In the genomic region with DNA sequence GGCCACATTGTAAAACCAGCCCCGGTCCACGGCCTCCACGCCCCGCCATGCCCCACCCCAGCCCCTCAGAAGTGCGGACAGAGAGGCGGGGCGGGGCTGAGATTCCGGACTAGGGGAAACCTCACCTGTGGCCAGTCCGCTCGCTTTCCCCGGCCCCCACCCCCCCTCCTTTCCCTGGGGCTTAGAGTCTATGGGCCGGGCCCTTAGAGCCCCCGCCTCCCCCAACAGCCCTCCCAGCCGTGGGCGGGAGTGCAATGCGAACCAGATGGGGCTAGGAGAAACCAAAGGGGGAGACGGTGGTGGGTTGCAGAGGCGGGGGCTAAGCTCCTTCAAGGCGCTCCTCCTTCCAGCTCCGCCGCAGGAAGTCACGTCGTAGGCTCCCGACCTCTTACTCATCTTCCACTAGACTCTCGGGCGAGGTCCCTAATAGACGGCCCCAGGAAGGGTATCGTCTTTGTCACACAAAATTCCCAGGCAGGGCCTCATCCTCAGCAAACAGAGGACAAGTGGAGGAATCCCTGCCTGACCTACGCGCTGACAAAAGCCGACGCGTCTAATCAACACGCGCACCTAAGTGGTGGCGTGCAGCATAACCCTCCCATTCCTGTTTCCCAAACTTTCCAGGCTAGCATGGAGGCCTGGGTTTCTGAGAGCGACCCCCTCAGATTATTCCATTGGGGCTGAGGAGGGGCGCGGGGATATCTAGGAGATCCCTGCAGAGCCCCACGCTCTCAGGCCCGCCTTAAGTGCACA, we compare ENCODE assay signal across 8 cellular contexts. TPM values are rescaled to one million over a fixed set of nuclear protein-coding genes. Genes with fewer than 3 reads are reported as not detected.
A peak's percentile ranks its signal among the peaks of the same experiment; 100 is the strongest.
DNase-seq lines count a peak whose midpoint lies in the region; ATAC-seq and TF ChIP-seq lines count a peak whose summit lies in the region.

No MANE protein-coding gene starts in this region.

- H3K4me1 Mint-ChIP-seq in activated CD8-positive, alpha-beta memory T cell treated with anti-CD3 and anti-CD28 coated beads, Interleukin-2, amount 10 ng/mL, durations not matched to agents 7 days and 5 days = peaks cover 51% of the 10 kb centered on the region
- peaks cover 14% of the 10 kb centered on the region for H3K4me1 Mint-ChIP-seq in endodermal cell

- H3K27ac Mint-ChIP-seq in activated CD8-positive, alpha-beta memory T cell treated with anti-CD3 and anti-CD28 coated beads, Interleukin-2, amount 10 ng/mL, durations not matched to agents 7 days and 5 days = peak overlapping the region; percentile 88
- H3K27ac Mint-ChIP-seq in endodermal cell = peak overlapping the region; percentile 96

- peak overlapping the region; percentile 60 for H3K9ac ChIP-seq in endodermal cell (ENCODE audit: extremely low read depth, low read length, poor library complexity, severe bottlenecking)

- H3K4me1 ChIP-seq in endodermal cell (ENCODE audit: control insufficient read depth, insufficient read depth, low read length) = peaks cover 3% of the 10 kb centered on the region

- ATAC-seq in GM18870 (IDR thresholded peaks at IDR 0.05; ENCODE audit: unreplicated experiment) (peak; percentile 20), HG03135 (IDR thresholded peaks at IDR 0.05; ENCODE audit: unreplicated experiment) (peak; percentile 37)
- ATAC-seq in activated CD8-positive, alpha-beta memory T cell treated with anti-CD3 and anti-CD28 coated beads, Interleukin-2, amount 10 ng/mL, durations not matched to agents 7 days and 5 days = peak; percentile 29

- TF ChIP-seq CTCF in AG09319 (IDR thresholded peaks at IDR 0.05; ENCODE audit: low read depth, low read length) = no peak
- TF ChIP-seq CTCF in endodermal cell (conservative IDR thresholded peaks at IDR 0.05) = peak; percentile 19

- no peaks in the 10 kb centered on the region for H3K27me3 Mint-ChIP-seq in activated CD8-positive, alpha-beta memory T cell treated with anti-CD3 and anti-CD28 coated beads, Interleukin-2, amount 10 ng/mL, durations not matched to agents 7 days and 5 days
- no peaks in the 10 kb centered on the region for H3K27me3 Mint-ChIP-seq in endodermal cell (ENCODE audit: insufficient read depth)

- peaks cover 2% of the 10 kb centered on the region for H3K36me3 Mint-ChIP-seq in activated CD8-positive, alpha-beta memory T cell treated with anti-CD3 and anti-CD28 coated beads, Interleukin-2, amount 10 ng/mL, durations not matched to agents 7 days and 5 days
- peaks cover 13% of the 10 kb centered on the region for H3K36me3 Mint-ChIP-seq in endodermal cell (ENCODE audit: low read depth)

- H3K36me3 ChIP-seq in endodermal cell (ENCODE audit: control insufficient read depth, insufficient read depth, low read length) = no peaks in the 10 kb centered on the region

- 0 to 1% methylated on average over 9 to 41 of the region's 41 CpGs for WGBS in endodermal cell (ENCODE audit: insufficient coverage in 1 of 2, insufficient read length in 1 of 2), 2 experiments

- no peaks in the 10 kb centered on the region for H3K27me3 ChIP-seq in endodermal cell (ENCODE audit: control insufficient read depth, insufficient read depth, low read length, poor library complexity, severe bottlenecking)

- no peaks in the 10 kb centered on the region for H3K9me3 ChIP-seq in endodermal cell (ENCODE audit: control insufficient read depth, low read length)

- DNase-seq in AG09319 (ENCODE audit: extremely low read depth, low read depth) (peak; percentile 95), NCI-H82 treated with DMSO at 0.1 percent for 48 hours (lab: John Stamatoyannopoulos, UW; ENCODE audit: unreplicated experiment) (peak; percentile 95), endodermal cell (peak; percentile 97), mucosa of gallbladder (ENCODE audit: low spot score) (peak; percentile 82)
- DNase-seq in activated CD8-positive, alpha-beta memory T cell treated with anti-CD3 and anti-CD28 coated beads, Interleukin-2, amount 10 ng/mL, durations not matched to agents 7 days and 5 days = peak; percentile 88
- DNase-seq in stimulated activated CD8-positive, alpha-beta memory T cell treated with anti-CD3 and anti-CD28 coated beads, Interleukin-4, amount 100 ng/mL, for 48 hours = peak; percentile 90

- H3K9me3 Mint-ChIP-seq in activated CD8-positive, alpha-beta memory T cell treated with anti-CD3 and anti-CD28 coated beads, Interleukin-2, amount 10 ng/mL, durations not matched to agents 7 days and 5 days (ENCODE audit: low read depth) = no peaks in the 10 kb centered on the region
- H3K9me3 Mint-ChIP-seq in endodermal cell = no peaks in the 10 kb centered on the region

- peak overlapping the region; percentile 84 for H3K4me3 ChIP-seq in endodermal cell (ENCODE audit: low read length)

- CTCF ChIA-PET in activated CD8-positive, alpha-beta memory T cell treated with anti-CD3 and anti-CD28 coated beads, Interleukin-2, amount 10 ng/mL, durations not matched to agents 7 days and 5 days (lab: Charles Lee) = interaction anchor here (1.6 to 16.0 kb wide), 6 partner anchors 9 to 80 kb away, joined by 4 to 202 read pairs (median 14); partner anchors contain the start of genes NEMP1 and STAT6

- H3K27ac ChIP-seq in endodermal cell (ENCODE audit: low read depth, low read length) = peak overlapping the region; percentile 98

- peak overlapping the region; percentile 81 for H3K4me3 Mint-ChIP-seq in activated CD8-positive, alpha-beta memory T cell treated with anti-CD3 and anti-CD28 coated beads, Interleukin-2, amount 10 ng/mL, durations not matched to agents 7 days and 5 days
- H3K4me3 Mint-ChIP-seq in endodermal cell = peak overlapping the region; percentile 78

RNA-seq across cellular contexts. Expression of gene NAB2, which starts 1.0 kb away (rescaled TPM):
- total RNA-seq in activated CD8-positive, alpha-beta memory T cell treated with anti-CD3 and anti-CD28 coated beads, Interleukin-2, amount 10 ng/mL, durations not matched to agents 7 days and 5 days = 10 to 100 TPM in 1 of 2 experiments, 1 to 10 TPM in 1; 10.0 to 31.1 TPM
- total RNA-seq in endodermal cell (10 to 100 TPM; 13.5 to 21.7 TPM), mucosa of gallbladder (21.4 TPM)
- 37.0 TPM for polyA plus RNA-seq in endodermal cell (2013, experiment 1 of 2)
- polyA plus RNA-seq in endodermal cell (2013, experiment 2 of 2) = 34.9 TPM

RNA-seq across cellular contexts. Expression of gene NEMP1, which starts 9.3 kb away (rescaled TPM):
- 10 to 100 TPM; 60.5 to 66.1 TPM for total RNA-seq in activated CD8-positive, alpha-beta memory T cell treated with anti-CD3 and anti-CD28 coated beads, Interleukin-2, amount 10 ng/mL, durations not matched to agents 7 days and 5 days
- total RNA-seq in endodermal cell = 10 to 100 TPM; 36.3 to 52.6 TPM
- 32.8 TPM for polyA plus RNA-seq in endodermal cell (2013, experiment 1 of 2)
- 30.2 TPM for polyA plus RNA-seq in endodermal cell (2013, experiment 2 of 2)
- 11.4 TPM for total RNA-seq in mucosa of gallbladder

RNA-seq across cellular contexts. Expression of gene STAT6, which starts 23.3 kb away (rescaled TPM):
- total RNA-seq in activated CD8-positive, alpha-beta memory T cell treated with anti-CD3 and anti-CD28 coated beads, Interleukin-2, amount 10 ng/mL, durations not matched to agents 7 days and 5 days = 100 to 1,000 TPM in 1 of 2 experiments, 10 to 100 TPM in 1; 99.1 to 104 TPM
- 100 to 1,000 TPM in 1 of 2 donors, 10 to 100 TPM in 1; 60.2 to 102 TPM for total RNA-seq in endodermal cell
- 37.7 TPM for polyA plus RNA-seq in endodermal cell (2013, experiment 1 of 2)
- 30.1 TPM for polyA plus RNA-seq in endodermal cell (2013, experiment 2 of 2)
- 287 TPM for total RNA-seq in mucosa of gallbladder

RNA-seq across cellular contexts. Expression of gene MYO1A, which starts 37.9 kb away (rescaled TPM):
- 1 to 10 TPM in 1 of 2 experiments, under 1 TPM in 1; 0.82 to 1.5 TPM for total RNA-seq in activated CD8-positive, alpha-beta memory T cell treated with anti-CD3 and anti-CD28 coated beads, Interleukin-2, amount 10 ng/mL, durations not matched to agents 7 days and 5 days
- total RNA-seq in endodermal cell (1 to 10 TPM in 1 of 2 donors, under 1 TPM in 1; 0.77 to 1.7 TPM), mucosa of gallbladder (48.5 TPM)
- polyA plus RNA-seq in endodermal cell (2013, experiment 1 of 2) = 1.1 TPM
- polyA plus RNA-seq in endodermal cell (2013, experiment 2 of 2) = 0.12 TPM

RNA-seq across cellular contexts. Expression of gene LRP1, which starts 40.4 kb away (rescaled TPM):
- under 1 TPM; 0.33 to 0.85 TPM for total RNA-seq in activated CD8-positive, alpha-beta memory T cell treated with anti-CD3 and anti-CD28 coated beads, Interleukin-2, amount 10 ng/mL, durations not matched to agents 7 days and 5 days
- 10 to 100 TPM; 74.5 to 87.7 TPM for total RNA-seq in endodermal cell
- 42.2 TPM for polyA plus RNA-seq in endodermal cell (2013, experiment 1 of 2)
- 43.6 TPM for polyA plus RNA-seq in endodermal cell (2013, experiment 2 of 2)
- total RNA-seq in mucosa of gallbladder = 241 TPM

Comparison
In these comparisons a context has a peak if more than half of its experiments do, and no peak if none do; other contexts are left out.
1. Peak in every context shown above with its lines: DNase-seq, ATAC-seq, H3K4me3 ChIP-seq and H3K27ac ChIP-seq.